Comparison of ENCODE assay signal across 8 cellular contexts in the genomic region with DNA sequence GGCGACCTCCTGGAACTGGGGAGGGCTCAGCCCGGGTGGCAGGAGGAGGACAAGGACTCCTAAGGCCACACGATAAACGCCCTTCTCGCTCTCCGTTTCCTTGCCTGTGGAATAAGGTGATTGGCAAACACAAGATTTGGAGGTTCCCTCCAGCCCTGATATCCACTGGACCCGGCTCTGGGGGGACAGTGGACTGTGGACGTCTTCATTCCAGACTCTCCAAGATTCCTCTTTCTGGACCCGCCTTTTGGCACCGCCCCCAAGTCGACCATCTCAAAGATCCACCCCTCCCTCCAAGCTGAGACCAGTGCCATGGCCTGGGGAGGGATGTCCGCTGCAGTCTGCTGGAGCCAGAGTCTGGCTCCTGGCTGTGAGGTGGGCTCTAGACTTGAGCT. TPM values are rescaled to one million over a fixed set of nuclear protein-coding genes. Genes with fewer than 3 reads are reported as not detected.
DNase-seq lines count a peak whose midpoint lies in the region; ATAC-seq and TF ChIP-seq lines count a peak whose summit lies in the region.

No MANE protein-coding gene starts in this region.

- peak overlapping the region; percentile 90 for H3K9ac ChIP-seq in mesenchymal stem cell (ENCODE audit: low read length)

- no peak for TF ChIP-seq POLR2A in vagina (IDR thresholded peaks at IDR 0.05)

- H3K27me3 ChIP-seq in DOHH2 (ENCODE audit: control insufficient read depth, low read length) (0 out of 2 replicates have a peak, but pooled peaks cover 2% of the 10 kb centered on the region), mesenchymal stem cell (ENCODE audit: control insufficient read depth in 1 of 2, insufficient read depth in 1 of 2, low read length in 2 of 2) (no peaks in the 10 kb centered on the region), vagina (no peaks in the 10 kb centered on the region)

- no peaks in the 10 kb centered on the region for H3K9me2 ChIP-seq in DOHH2 (replicated peaks; ENCODE audit: control insufficient read depth, low read length)

- peaks cover 8% of the 10 kb centered on the region for H3K79me1 ChIP-seq in mesenchymal stem cell (replicated peaks; ENCODE audit: low read length, poor library complexity, severe bottlenecking)

- H3K79me2 ChIP-seq in DOHH2 (ENCODE audit: control insufficient read depth, low read length): no peaks in the 10 kb centered on the region

- H2BK15ac ChIP-seq in mesenchymal stem cell (ENCODE audit: low read depth, poor library complexity, severe bottlenecking): no peak overlapping the region

- H4K91ac ChIP-seq in mesenchymal stem cell (ENCODE audit: low read length): no peak overlapping the region

- H3K18ac ChIP-seq in mesenchymal stem cell (ENCODE audit: low read depth in 1 of 2, low read length in 2 of 2): peak overlapping the region; percentile 4 to 83

- peak overlapping the region; percentile 90 for H2AFZ ChIP-seq in mesenchymal stem cell (ENCODE audit: low read depth, low read length)

- intact Hi-C loops in vagina (cut with DNase I): no loop called here

- H3K36me3 ChIP-seq in DOHH2 (ENCODE audit: control insufficient read depth, low read length): no peaks in the 10 kb centered on the region; the same call in 1 of the 2 replicates
- peaks cover 58 to 62% of the 10 kb centered on the region in 2 experiments for H3K36me3 ChIP-seq in mesenchymal stem cell (ENCODE audit: control insufficient read depth in 1 of 2, insufficient read depth in 2 of 2, low read depth in 1 of 2, low read length in 2 of 2)
- peaks cover 0 to 10% of the 10 kb centered on the region in 2 donors for H3K36me3 ChIP-seq in vagina

- no peak overlapping the region for H2BK5ac ChIP-seq in mesenchymal stem cell (ENCODE audit: low read depth, low read length, poor library complexity, severe bottlenecking)

- ATAC-seq in HG03045 (IDR thresholded peaks at IDR 0.05; ENCODE audit: unreplicated experiment) (no peak), esophagus mucosa (no peak)

- peak overlapping the region; percentile 66 for H4K8ac ChIP-seq in mesenchymal stem cell (ENCODE audit: low read length)

- H3K27ac ChIP-seq in DOHH2 (ENCODE audit: low read depth, low read length): no peak overlapping the region
- H3K27ac ChIP-seq in coronary artery: peak overlapping the region; percentile 27 to 70
- H3K27ac ChIP-seq in mesenchymal stem cell (ENCODE audit: low read length, poor library complexity, severe bottlenecking): no peak overlapping the region
- H3K27ac ChIP-seq in vagina: no peak overlapping the region

- no peak overlapping the region for H2BK12ac ChIP-seq in mesenchymal stem cell (ENCODE audit: low read length in 2 of 2)

- WGBS in mesenchymal stem cell: 5% methylated on average over 11 of the region's 12 CpGs

- H3F3A ChIP-seq in DOHH2 (ENCODE audit: control insufficient read depth, insufficient read depth): peaks cover 5% of the 10 kb centered on the region

- peak overlapping the region; percentile 75 for H3K4me2 ChIP-seq in DOHH2 (ENCODE audit: low read length)
- peak overlapping the region; percentile 87 for H3K4me2 ChIP-seq in mesenchymal stem cell (ENCODE audit: low read length, poor library complexity, severe bottlenecking)

- no peak overlapping the region for H2AK5ac ChIP-seq in mesenchymal stem cell (ENCODE audit: low read length, severe bottlenecking)

- no peaks in the 10 kb centered on the region for H3K9me3 ChIP-seq in DOHH2 (ENCODE audit: control insufficient read depth, insufficient read depth, low read length)
- H3K9me3 ChIP-seq in mesenchymal stem cell (ENCODE audit: control insufficient read depth, low read length): no peaks in the 10 kb centered on the region
- no peaks in the 10 kb centered on the region for H3K9me3 ChIP-seq in vagina

- peak overlapping the region in 1 of 2 experiments; percentile 95 for H3K14ac ChIP-seq in mesenchymal stem cell (ENCODE audit: low read length in 2 of 2)

- peak; percentile 3 for DNase-seq in NCI-H146 treated with DMSO at 0.1 percent for 48 hours (lab: John Stamatoyannopoulos, UW; ENCODE audit: unreplicated experiment)
- DNase-seq in coronary artery (ENCODE audit: low spot score): no peak
- peak; percentile 50 for DNase-seq in mesenchymal stem cell
- DNase-seq in vagina (ENCODE audit: extremely low spot score in 2 of 2): no peak
- DNase-seq in activated effector memory CD4-positive, alpha-beta T cell treated with Interleukin-2 at 50 U/mL for 16 hours: no peak

- H3K4me3 ChIP-seq in DOHH2 (ENCODE audit: low read length): peak overlapping the region; percentile 70
- H3K4me3 ChIP-seq in coronary artery: peak overlapping the region; percentile 92
- H3K4me3 ChIP-seq in mesenchymal stem cell (ENCODE audit: insufficient read depth in 1 of 2, low read depth in 1 of 2, low read length in 2 of 2): peak overlapping the region; percentile 82 to 85
- peak overlapping the region; percentile 67 to 78 for H3K4me3 ChIP-seq in vagina

- no peak overlapping the region for H2BK120ac ChIP-seq in mesenchymal stem cell (ENCODE audit: low read depth, low read length)

- no peaks in the 10 kb centered on the region for H4K20me1 ChIP-seq in DOHH2 (ENCODE audit: control insufficient read depth, insufficient read depth, low read depth, low read length)

- H3K4ac ChIP-seq in mesenchymal stem cell (ENCODE audit: low read depth in 1 of 2, low read length in 2 of 2): peak overlapping the region in 1 of 2 experiments; percentile 17

- TF ChIP-seq CTCF in DOHH2 (IDR thresholded peaks at IDR 0.05; ENCODE audit: low read depth, low read length, poor library complexity, severe bottlenecking) (no peak), coronary artery (IDR thresholded peaks at IDR 0.05) (no peak), vagina (IDR thresholded peaks at IDR 0.05) (no peak)

- H3K23ac ChIP-seq in mesenchymal stem cell (ENCODE audit: low read length in 2 of 2): peak overlapping the region in 1 of 2 experiments; percentile 46

- H3K4me1 ChIP-seq in DOHH2 (ENCODE audit: control insufficient read depth, low read length): peaks cover 22% of the 10 kb centered on the region
- peaks cover 6% of the 10 kb centered on the region for H3K4me1 ChIP-seq in mesenchymal stem cell (ENCODE audit: control insufficient read depth, insufficient read depth, low read depth, low read length)
- H3K4me1 ChIP-seq in vagina: peaks cover 13% of the 10 kb centered on the region

RNA-seq across cellular contexts. Expression of a gene that starts 23.6 kb away (rescaled TPM):
- polyA plus RNA-seq in mesenchymal stem cell (2013, experiment 1 of 2): 3.7 TPM
- polyA plus RNA-seq in mesenchymal stem cell (2013, experiment 2 of 2): 3.5 TPM
- total RNA-seq in vagina (13.8 TPM), esophagus mucosa (5.8 TPM)

RNA-seq across cellular contexts. Expression of a gene that starts 46.1 kb away (rescaled TPM):
- polyA plus RNA-seq in mesenchymal stem cell (2013, experiment 1 of 2): 3.1 TPM
- polyA plus RNA-seq in mesenchymal stem cell (2013, experiment 2 of 2): 2.8 TPM
- total RNA-seq in vagina: 8.8 TPM
- 7.5 TPM for total RNA-seq in esophagus mucosa

Comparison
In these comparisons a context has a peak if more than half of its experiments do, and no peak if none do; other contexts are left out.
1. H3K27ac ChIP-seq: peak in coronary artery (2 of 2); none in DOHH2 (single experiment), mesenchymal stem cell (single experiment) and vagina (single experiment).
2. DNase-seq: peak in NCI-H146 treated with DMSO at 0.1 percent for 48 hours (single experiment) and mesenchymal stem cell (single experiment); none in coronary artery (single experiment), vagina (0 of 2) and activated effector memory CD4-positive, alpha-beta T cell treated with Interleukin-2 at 50 U/mL for 16 hours (single experiment).
3. Peak in every context shown above with its lines, with median percentiles within 50 percentile points of each other: H3K4me3 ChIP-seq.